Comparison of ENCODE assay signal across 24 cellular contexts in genomic region chr12:59304077-59304721, GRCh38.
"Had no signal": no experiment of that assay in that cellular context is flagged by ENCODE, and none has a peak within 500 bp of the region (broad histone marks: within the 10 kb centered on the region; RNA-seq: fewer than 3 reads in every experiment).

No MANE protein-coding gene starts in this region.

- H3K27me3 Mint-ChIP-seq: activated CD4-positive, alpha-beta T cell treated with anti-CD3 and anti-CD28 coated beads, Interleukin-2, amount 10 ng/mL, durations not matched to agents 7 days and 5 days; activated naive CD8-positive, alpha-beta T cell; T-cell had no signal

- ATAC-seq: activated T-cell treated with anti-CD3 and anti-CD28 coated beads, Interleukin-2, amount 50 U/mL, for 4 hours; T-cell had no signal

- H3K27ac ChIP-seq: PC-9 had no signal

- H3K27ac Mint-ChIP-seq: activated CD4-positive, alpha-beta memory T cell treated with anti-CD3 and anti-CD28 coated beads for 36 hours; activated naive CD8-positive, alpha-beta T cell; brain; T-cell had no signal

- DNase-seq: activated CD4-positive, alpha-beta memory T cell treated with anti-CD3 and anti-CD28 coated beads for 36 hours; activated CD4-positive, alpha-beta T cell treated with anti-CD3 and anti-CD28 coated beads, Interleukin-2, amount 10 ng/mL, durations not matched to agents 7 days and 5 days; activated CD4-positive, CD25-positive, alpha-beta regulatory T cell; activated CD8-positive, alpha-beta memory T cell treated with anti-CD3 and anti-CD28 coated beads for 24 hours; activated effector memory CD4-positive, alpha-beta T cell treated with anti-CD3 and anti-CD28 coated beads, Interleukin-2, amount 50 U/mL, for 16 hours; activated naive CD4-positive, alpha-beta T cell treated with Interleukin-2 at 50 U/mL for 16 hours; activated T-cell treated with anti-CD3 and anti-CD28 coated beads, Interleukin-2, amount 50 U/mL, for 4 hours; amygdala; cerebellar nuclear complex; Karpas-422; NCI-H1694; NCI-H2029; NCI-H2107; NCI-H2171 treated with DMSO at 0.1 percent for 48 hours; NCI-H226; NCI-H526; NCI-H82; PC-9; SIG-M5; T-cell; T-helper 2 cell; T1000 had no signal

- H3K4me1 Mint-ChIP-seq: activated CD4-positive, alpha-beta T cell treated with anti-CD3 and anti-CD28 coated beads, Interleukin-2, amount 10 ng/mL, durations not matched to agents 7 days and 5 days; brain; T-cell had no signal

- H3K36me3 Mint-ChIP-seq: activated CD4-positive, alpha-beta memory T cell treated with anti-CD3 and anti-CD28 coated beads for 36 hours; activated naive CD8-positive, alpha-beta T cell; brain; T-cell had no signal

- H3K4me3 Mint-ChIP-seq: activated CD4-positive, alpha-beta memory T cell treated with anti-CD3 and anti-CD28 coated beads for 36 hours; activated CD4-positive, alpha-beta T cell treated with anti-CD3 and anti-CD28 coated beads, Interleukin-2, amount 10 ng/mL, durations not matched to agents 7 days and 5 days; activated naive CD8-positive, alpha-beta T cell; activated T-cell treated with anti-CD3 and anti-CD28 coated beads, Interleukin-2, amount 50 U/mL, for 4 hours; brain; T-cell had no signal

- H3K9me3 Mint-ChIP-seq: activated CD4-positive, alpha-beta memory T cell treated with anti-CD3 and anti-CD28 coated beads for 36 hours; activated CD4-positive, alpha-beta T cell treated with anti-CD3 and anti-CD28 coated beads, Interleukin-2, amount 10 ng/mL, durations not matched to agents 7 days and 5 days; activated T-cell treated with anti-CD3 and anti-CD28 coated beads, Interleukin-2, amount 50 U/mL, for 4 hours had no signal
